In the genomic region with DNA sequence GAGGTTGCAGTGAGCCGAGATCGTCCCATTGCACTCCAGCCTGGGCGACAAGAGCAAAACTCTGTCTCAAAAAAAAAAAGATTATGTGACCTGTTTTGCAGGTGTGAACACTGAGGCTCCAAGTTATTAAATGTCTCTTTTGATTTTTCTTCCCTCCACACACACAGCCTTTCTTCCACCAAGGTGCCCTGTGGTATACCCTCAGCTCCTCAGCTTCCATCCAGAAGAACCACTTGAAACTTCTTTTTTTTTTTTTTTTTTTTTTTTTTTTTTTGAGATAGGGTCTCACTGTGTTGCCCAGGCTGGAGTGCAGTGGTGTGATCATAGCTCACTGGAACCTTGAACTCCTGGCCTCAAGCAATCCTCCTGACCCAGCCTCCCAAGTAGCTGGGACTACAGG, we compare ENCODE assay signal across 1 cellular context. TPM values are rescaled to one million over a fixed set of nuclear protein-coding genes. Genes with fewer than 3 reads are reported as not detected.
"Had no signal": no experiment of that assay in that cellular context is flagged by ENCODE, and none has a peak within 500 bp of the region (broad histone marks: within the 10 kb centered on the region; RNA-seq: fewer than 3 reads in every experiment).

No MANE protein-coding gene starts in this region.

RNA-seq across cellular contexts. Expression of gene SEZ6L2, which starts 10.0 kb away (rescaled TPM):
- polyA plus RNA-seq: GM12878 had no signal

RNA-seq across cellular contexts. Expression of gene ASPHD1, which starts 10.9 kb away (rescaled TPM):
- total RNA-seq: GM12878 had no signal
- polyA plus RNA-seq: GM12878 had no signal
